Comparison of ENCODE assay signal across 16 cellular contexts in the genomic region with DNA sequence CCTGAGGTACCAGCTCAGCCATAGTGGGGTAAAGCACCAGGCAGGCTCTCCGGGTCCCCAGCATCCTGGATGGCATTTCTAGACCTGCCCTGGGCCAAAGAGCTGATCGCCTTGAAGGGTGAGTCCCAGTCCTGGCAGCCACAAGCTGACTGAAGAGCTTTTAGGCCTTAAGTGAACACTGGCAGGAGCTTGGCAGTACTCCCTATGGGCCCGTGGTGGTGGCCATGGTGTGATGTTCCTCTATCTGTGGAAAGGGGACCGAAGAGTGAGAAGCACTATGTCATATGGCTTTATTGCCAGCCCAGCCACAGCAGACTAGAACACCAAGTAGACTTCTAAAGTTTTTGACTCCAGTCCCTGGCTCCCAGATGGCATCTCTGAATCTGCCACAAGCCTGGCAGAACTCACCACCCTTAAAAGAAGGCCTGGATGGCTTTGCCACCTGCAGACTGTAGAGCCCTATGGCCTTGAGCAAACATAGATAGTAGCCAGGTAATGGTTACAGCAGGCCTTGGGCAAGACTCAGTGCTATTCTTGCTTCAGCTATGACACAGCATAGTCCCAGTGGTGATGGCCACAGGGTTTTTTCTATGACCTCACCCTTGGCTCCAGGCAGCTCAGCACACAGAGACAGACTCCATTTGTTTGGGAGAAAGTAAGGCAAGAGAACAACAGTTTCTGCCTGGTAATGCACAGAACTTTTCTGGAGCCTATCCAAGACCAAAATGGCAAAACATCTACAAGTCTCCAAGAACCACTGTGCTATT.
DNase-seq lines count a peak whose midpoint lies in the region; ATAC-seq and TF ChIP-seq lines count a peak whose summit lies in the region.
"Had no signal": no experiment of that assay in that cellular context is flagged by ENCODE, and none has a peak within 500 bp of the region (broad histone marks: within the 10 kb centered on the region; RNA-seq: fewer than 3 reads in every experiment).

No MANE protein-coding gene starts in this region.

- H2AFZ ChIP-seq in PC-3 (ENCODE audit: low read length): no peak overlapping the region

- no peaks in the 10 kb centered on the region for H3K79me2 ChIP-seq in PC-3 (ENCODE audit: low read length)

- no peaks in the 10 kb centered on the region for H4K20me1 ChIP-seq in PC-3 (ENCODE audit: low read length)

- TF ChIP-seq CTCF in left ventricle myocardium inferior (IDR thresholded peaks at IDR 0.05; ENCODE audit: borderline replicate concordance): no peak
- no peak for TF ChIP-seq CTCF in PC-3 (conservative IDR thresholded peaks at IDR 0.05; ENCODE audit: low read depth, low read length)

- H3F3A ChIP-seq in PC-3 (ENCODE audit: low read length, unreplicated experiment): no peaks in the 10 kb centered on the region

- H3K9me3 ChIP-seq in left ventricle myocardium inferior (replicated peaks): no peaks in the 10 kb centered on the region
- no peaks in the 10 kb centered on the region for H3K9me3 ChIP-seq in aorta (ENCODE audit: control insufficient read depth, low read length)
- H3K9me3 ChIP-seq in PC-3 (ENCODE audit: low read length): no peaks in the 10 kb centered on the region
- H3K9me3 ChIP-seq: colonic mucosa, HAP-1 had no signal

- H3K9me2 ChIP-seq in PC-3 (replicated peaks; ENCODE audit: low read length): no peaks in the 10 kb centered on the region

- H3K27me3 ChIP-seq in left ventricle myocardium inferior (ENCODE audit: low read depth) (no peaks in the 10 kb centered on the region), aorta (ENCODE audit: control insufficient read depth in 1 of 2, insufficient read depth in 2 of 2, low read length in 1 of 2) (no peaks in the 10 kb centered on the region), PC-3 (ENCODE audit: low read length) (no peaks in the 10 kb centered on the region)
- H3K27me3 ChIP-seq: colonic mucosa had no signal

- 81 to 88% methylated on average over 4 of the region's 4 CpGs for WGBS in aorta, 2 donors

- H3K36me3 ChIP-seq in left ventricle myocardium inferior (no peaks in the 10 kb centered on the region), aorta (ENCODE audit: control insufficient read depth in 1 of 2, insufficient read depth in 2 of 2, low read length in 1 of 2) (no peaks in the 10 kb centered on the region), PC-3 (ENCODE audit: low read depth, low read length) (no peaks in the 10 kb centered on the region)
- H3K36me3 ChIP-seq: colonic mucosa, HAP-1 had no signal

- no TSS peak for BruUV-seq in PC-3 (replicated peaks; lab: Mats Ljungman, UMichigan)

- H3K27ac ChIP-seq in left ventricle myocardium inferior (replicated peaks): no peak overlapping the region
- no peak overlapping the region for H3K27ac ChIP-seq in aorta (ENCODE audit: low read depth in 1 of 2, low read length in 2 of 2)
- no peak overlapping the region for H3K27ac ChIP-seq in PC-3 (ENCODE audit: low read length)
- H3K27ac ChIP-seq: colonic mucosa had no signal

- H3K9ac ChIP-seq in PC-3 (ENCODE audit: low read length): no peak overlapping the region

- ATAC-seq in Right ventricle myocardium superior (ENCODE audit: poor library complexity): peak; percentile 82
- ATAC-seq in left ventricle myocardium superior: peak; percentile 86
- peak; percentile 61 for ATAC-seq in aorta (ENCODE audit: low FRiP score)
- ATAC-seq in PC-3: no peak

- POLR2A ChIA-PET in PC-3 (lab: Charles Lee; ENCODE audit: unreplicated experiment): no interaction called here

- CTCF ChIA-PET in PC-3 (lab: Charles Lee): no interaction called here

- H3K4me1 ChIP-seq in left ventricle myocardium inferior (no peaks in the 10 kb centered on the region), aorta (ENCODE audit: control insufficient read depth in 1 of 2, insufficient read depth in 2 of 2, low read length in 2 of 2) (peaks cover 2 to 3% of the 10 kb centered on the region in 2 donors), PC-3 (ENCODE audit: insufficient read depth, low read length) (no peaks in the 10 kb centered on the region)
- H3K4me1 ChIP-seq: colonic mucosa, HAP-1 had no signal

- no peak for DNase-seq in Right ventricle myocardium superior
- no peak for DNase-seq in left ventricle myocardium inferior
- no peak for DNase-seq in left ventricle myocardium superior
- DNase-seq in occipital lobe (lab: John Stamatoyannopoulos, UW): peak; percentile 11
- DNase-seq in aorta: no peak
- DNase-seq in glomerular visceral epithelial cell (ENCODE audit: extremely low spot score): no peak
- no peak for DNase-seq in activated CD4-positive, alpha-beta T cell treated with anti-CD3 and anti-CD28 coated beads, Interleukin-2, amount 50 U/mL, for 4 hours
- no peak for DNase-seq in PC-3
- DNase-seq: activated CD4-positive, alpha-beta T cell treated with anti-CD3 and anti-CD28 coated beads, Interleukin-2, amount 50 U/mL, for 1 hour; colonic mucosa; GF-D8; NCI-H1105 treated with DMSO at 0.1 percent for 48 hours; SHP77 treated with DMSO at 0.1 percent for 48 hours; stimulated activated CD4-positive, alpha-beta T cell treated with anti-CD3 and anti-CD28 coated beads, Interleukin-2, amount 100 ng/mL, for 48 hours; T-helper 1 cell had no signal

- H3K4me3 ChIP-seq in left ventricle myocardium inferior: no peak overlapping the region
- no peak overlapping the region for H3K4me3 ChIP-seq in aorta (ENCODE audit: low read length in 2 of 2)
- H3K4me3 ChIP-seq in PC-3 (ENCODE audit: low read length): no peak overlapping the region
- H3K4me3 ChIP-seq: colonic mucosa, HAP-1 had no signal

- intact Hi-C loops in Right ventricle myocardium superior (cut with DNase I) (no loop called here), left ventricle myocardium inferior (cut with micrococcal nuclease) (no loop called here), left ventricle myocardium superior (cut with micrococcal nuclease) (no loop called here), aorta (cut with DNase I) (no loop called here), PC-3 (cut with micrococcal nuclease) (no loop called here)

- H3K4me2 ChIP-seq in PC-3 (ENCODE audit: low read length): no peak overlapping the region
